8 cellular contexts compared by ENCODE assay signal in genomic region chr5:103475629-103476240, GRCh38.
A peak's percentile ranks its signal among the peaks of the same experiment; 100 is the strongest.
DNase-seq lines count a peak whose midpoint lies in the region; ATAC-seq, FAIRE-seq and TF ChIP-seq lines count a peak whose summit lies in the region.

No MANE protein-coding gene starts in this region.

- no peaks in the 10 kb centered on the region for H3K9me2 ChIP-seq in HCT116 (ENCODE audit: insufficient read depth)

- TF ChIP-seq POLR2A in HCT116 (IDR thresholded peaks at IDR 0.05; ENCODE audit: borderline replicate concordance, extremely low read depth, insufficient read depth, insufficient read length), result no peak

- no peaks in the 10 kb centered on the region for H4K20me1 ChIP-seq in HCT116 (ENCODE audit: insufficient read depth)

- POLR2A ChIA-PET in HCT116 (lab: Charles Lee), result interaction anchor here (1.0 kb wide), 1 partner anchor 10 kb away, joined by 3 read pairs; no protein-coding TSS in a partner anchor

- no peaks in the 10 kb centered on the region for H3K27me3 ChIP-seq in HCT116 (ENCODE audit: insufficient read depth, low read length)
- H3K27me3 ChIP-seq in lower lobe of right lung (ENCODE audit: low read depth), result no peaks in the 10 kb centered on the region

- intact Hi-C loops in HCT116 (cut with micrococcal nuclease), result loop anchor here (1.0 to 10.0 kb wide), 4 partner anchors 243 to 921 kb away; no protein-coding TSS in a partner anchor
- intact Hi-C loops in lower lobe of right lung (cut with DNase I), result loop anchor here (5.0 kb wide), 1 partner anchor 243 kb away; no protein-coding TSS in a partner anchor

- no peak overlapping the region for H3K9ac ChIP-seq in HCT116 (ENCODE audit: low read length)

- DNase-seq in HCT116 (ENCODE audit: low read depth, low spot score) (peak; percentile 33), NCI-H2196 treated with DMSO at 0.1 percent for 48 hours (lab: John Stamatoyannopoulos, UW; ENCODE audit: unreplicated experiment) (peak; percentile 11), lower lobe of right lung (no peak), cerebellar nuclear complex (lab: John Stamatoyannopoulos, UW) (no peak), GOT3 (lab: John Stamatoyannopoulos, UW) (no peak)
- peak; percentile 14 for DNase-seq in central memory CD4-positive, alpha-beta T cell

- peak overlapping the region; percentile 20 for H2AFZ ChIP-seq in HCT116 (ENCODE audit: low read depth, low read length, poor library complexity, severe bottlenecking)

- H3K36me3 ChIP-seq in HCT116 (ENCODE audit: control insufficient read depth in 1 of 2, insufficient read depth in 2 of 2, low read length in 2 of 2), result no peaks in the 10 kb centered on the region
- H3K36me3 ChIP-seq in lower lobe of right lung, result no peaks in the 10 kb centered on the region

- no peak overlapping the region for H3K4me3 ChIP-seq in HCT116 (replicated peaks in 1 of 2; ENCODE audit: low read depth in 1 of 2, low read length in 2 of 2)
- H3K4me3 ChIP-seq in lower lobe of right lung, result no peak overlapping the region

- H3K4me1 ChIP-seq in HCT116 (ENCODE audit: control insufficient read depth in 1 of 2, insufficient read depth in 2 of 2, low read length in 2 of 2), result no peaks in the 10 kb centered on the region
- no peaks in the 10 kb centered on the region for H3K4me1 ChIP-seq in lower lobe of right lung

- peak; percentile 85 for ATAC-seq in HCT116
- ATAC-seq in lower lobe of right lung, result no peak
- ATAC-seq in HG03108 (IDR thresholded peaks at IDR 0.05; ENCODE audit: unreplicated experiment), result no peak

- no TSS peak for BruUV-seq in HCT116 (replicated peaks; lab: Mats Ljungman, UMichigan)

- RAD21 ChIA-PET in HCT116 (lab: Charles Lee; ENCODE audit: low non-redundant PET in 1 of 2, low total read pairs in 2 of 2, uncharacterized antibody in 2 of 2, unreplicated experiment in 2 of 2), result interaction anchor here (0.7 to 1.6 kb wide), 4 partner anchors 9 to 259 kb away, joined by 3 to 8 read pairs (median 4); no protein-coding TSS in a partner anchor

- H3K9me3 ChIP-seq in HCT116 (ENCODE audit: control insufficient read depth in 1 of 2, insufficient read depth in 1 of 2, low read depth in 1 of 2, low read length in 2 of 2), result no peaks in the 10 kb centered on the region
- H3K9me3 ChIP-seq in lower lobe of right lung, result no peaks in the 10 kb centered on the region

- CTCF ChIA-PET in HCT116 (lab: Charles Lee), result interaction anchor here (0.7 to 3.9 kb wide), 6 partner anchors 10 to 891 kb away, joined by 3 to 42 read pairs (median 4); partner anchors contain the start of gene MACIR

- peak; percentile 96 for FAIRE-seq in G401.6 (lab: Jason Lieb, UNC)

- TF ChIP-seq RAD21 in HCT116 (IDR thresholded peaks at IDR 0.05; ENCODE audit: low read depth), result peak; percentile 84

- no peak overlapping the region for H3K4me2 ChIP-seq in HCT116 (ENCODE audit: low read length)

- H3K27ac ChIP-seq in HCT116 (ENCODE audit: low read depth, low read length) (no peak overlapping the region), lower lobe of right lung (no peak overlapping the region)

- TF ChIP-seq CTCF in HCT116 (IDR thresholded peaks at IDR 0.05 in 2 of 3, conservative IDR thresholded peaks at IDR 0.05 in 1 of 3; ENCODE audit: borderline replicate concordance in 1 of 3, insufficient read depth in 1 of 3, low read depth in 2 of 3, low read length in 2 of 3) (peak; percentile 49 to 78 (median 64)), lower lobe of right lung (IDR thresholded peaks at IDR 0.05) (peak; percentile 66)

- H3K79me2 ChIP-seq in HCT116 (ENCODE audit: insufficient read depth, low read length), result no peaks in the 10 kb centered on the region

TF ChIP-seq in HCT116, 20 proteins besides CTCF, POLR2A, EP300 and RAD21:
- TF ChIP-seq SP1 (IDR thresholded peaks at IDR 0.05; ENCODE audit: low read depth) (no peak), EGR1 (IDR thresholded peaks at IDR 0.05; ENCODE audit: low read depth) (no peak), EZH2 (IDR thresholded peaks at IDR 0.05) (no peak), POLR2AphosphoS5 (IDR thresholded peaks at IDR 0.05; ENCODE audit: low read depth, low read length) (no peak), EZH2phosphoT487 (IDR thresholded peaks at IDR 0.05; ENCODE audit: borderline replicate concordance) (no peak), ZNF274 (IDR thresholded peaks at IDR 0.05; ENCODE audit: low read depth, low read length) (no peak), TCF7L2 (IDR thresholded peaks at IDR 0.05; ENCODE audit: borderline replicate concordance, extremely low read depth, insufficient read depth, insufficient read length) (no peak), CEBPB (IDR thresholded peaks at IDR 0.05; ENCODE audit: low read depth) (no peak), CBX3 (IDR thresholded peaks at IDR 0.05; ENCODE audit: low read depth) (no peak), YY1 (IDR thresholded peaks at IDR 0.05; ENCODE audit: extremely low read depth, insufficient replicate concordance, low read depth, low read length) (no peak)
- TF ChIP-seq, protein P1, sequence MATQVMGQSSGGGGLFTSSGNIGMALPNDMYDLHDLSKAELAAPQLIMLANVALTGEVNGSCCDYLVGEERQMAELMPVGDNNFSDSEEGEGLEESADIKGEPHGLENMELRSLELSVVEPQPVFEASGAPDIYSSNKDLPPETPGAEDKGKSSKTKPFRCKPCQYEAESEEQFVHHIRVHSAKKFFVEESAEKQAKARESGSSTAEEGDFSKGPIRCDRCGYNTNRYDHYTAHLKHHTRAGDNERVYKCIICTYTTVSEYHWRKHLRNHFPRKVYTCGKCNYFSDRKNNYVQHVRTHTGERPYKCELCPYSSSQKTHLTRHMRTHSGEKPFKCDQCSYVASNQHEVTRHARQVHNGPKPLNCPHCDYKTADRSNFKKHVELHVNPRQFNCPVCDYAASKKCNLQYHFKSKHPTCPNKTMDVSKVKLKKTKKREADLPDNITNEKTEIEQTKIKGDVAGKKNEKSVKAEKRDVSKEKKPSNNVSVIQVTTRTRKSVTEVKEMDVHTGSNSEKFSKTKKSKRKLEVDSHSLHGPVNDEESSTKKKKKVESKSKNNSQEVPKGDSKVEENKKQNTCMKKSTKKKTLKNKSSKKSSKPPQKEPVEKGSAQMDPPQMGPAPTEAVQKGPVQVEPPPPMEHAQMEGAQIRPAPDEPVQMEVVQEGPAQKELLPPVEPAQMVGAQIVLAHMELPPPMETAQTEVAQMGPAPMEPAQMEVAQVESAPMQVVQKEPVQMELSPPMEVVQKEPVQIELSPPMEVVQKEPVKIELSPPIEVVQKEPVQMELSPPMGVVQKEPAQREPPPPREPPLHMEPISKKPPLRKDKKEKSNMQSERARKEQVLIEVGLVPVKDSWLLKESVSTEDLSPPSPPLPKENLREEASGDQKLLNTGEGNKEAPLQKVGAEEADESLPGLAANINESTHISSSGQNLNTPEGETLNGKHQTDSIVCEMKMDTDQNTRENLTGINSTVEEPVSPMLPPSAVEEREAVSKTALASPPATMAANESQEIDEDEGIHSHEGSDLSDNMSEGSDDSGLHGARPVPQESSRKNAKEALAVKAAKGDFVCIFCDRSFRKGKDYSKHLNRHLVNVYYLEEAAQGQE (IDR thresholded peaks at IDR 0.05; ENCODE audit: low read depth), result no peak

Comparison
In these comparisons a context has a peak if more than half of its experiments do, and no peak if none do; other contexts are left out.
1. DNase-seq: peak in HCT116 (single experiment), NCI-H2196 treated with DMSO at 0.1 percent for 48 hours (single experiment) and central memory CD4-positive, alpha-beta T cell (single experiment); none in lower lobe of right lung (single experiment), cerebellar nuclear complex (0 of 2) and GOT3 (single experiment).